In genomic region chr3:105334138-105334882, GRCh38 we compare ENCODE assay signal across 13 cellular contexts. TPM values are rescaled to one million over a fixed set of nuclear protein-coding genes. Genes with fewer than 3 reads are reported as not detected.
DNase-seq lines count a peak whose midpoint lies in the region; ATAC-seq, FAIRE-seq and TF ChIP-seq lines count a peak whose summit lies in the region.
"Had no signal": no experiment of that assay in that cellular context is flagged by ENCODE, and none has a peak within 500 bp of the region (broad histone marks: within the 10 kb centered on the region; RNA-seq: fewer than 3 reads in every experiment).

No MANE protein-coding gene starts in this region.

- no peak overlapping the region for H3K23ac ChIP-seq in H9 (ENCODE audit: insufficient read length, low read depth, low read length)

- H3K18ac ChIP-seq in H9 (ENCODE audit: insufficient read length, low read depth, low read length), result no peak overlapping the region

- H3K9me3 Mint-ChIP-seq in H9, result peaks cover 10 to 11% of the 10 kb centered on the region in 2 experiments; a peak in 4 of 5 replicates

- no peak overlapping the region for H2BK15ac ChIP-seq in H9 (ENCODE audit: low read depth, low read length)

- CTCF ChIA-PET in A549 (lab: Yijun Ruan, JAX), result no interaction called here

- no peak for DNase-seq in A549 (ENCODE audit: low read depth in 1 of 2, low spot score in 1 of 2)
- no peak for DNase-seq in RWPE2 (ENCODE audit: low spot score)
- no peak for DNase-seq in H9
- DNase-seq in effector memory CD4-positive, alpha-beta T cell, result no peak
- no peak for DNase-seq in NCI-H748 (lab: John Stamatoyannopoulos, UW; ENCODE audit: unreplicated experiment)
- no peak for DNase-seq in NCI-H526 (lab: John Stamatoyannopoulos, UW)
- DNase-seq: activated B cell treated with CpG ODN at 0.5 μM for 24 hours; KG1; natural killer cell; stimulated activated CD4-positive, alpha-beta T cell treated with anti-CD3 and anti-CD28 coated beads, Interleukin-1b, Interleukin-23, amount 100 ng/mL, for 48 hours had no signal

- no peak overlapping the region for H3K9ac ChIP-seq in H9 (ENCODE audit: extremely low read depth, insufficient read length, low read length)

- 2% methylated on average over 1 of the region's 1 CpG for WGBS in A549 (ENCODE audit: missing lambda C conversion rate)
- WGBS in H9 (ENCODE audit: extremely low coverage, insufficient read length, low lambda C conversion rate), result no CpG with 5 or more reads among the region's 1 CpG

- POLR2A ChIA-PET in A549 (lab: Yijun Ruan, JAX), result interaction anchor here (1.4 kb wide), 1 partner anchor 32 kb away, joined by 3 read pairs; the partner anchor contains the start of gene ALCAM

- no peak overlapping the region for H2AFZ ChIP-seq in H9 (ENCODE audit: low read length)
- H2AFZ ChIP-seq: hepatocyte had no signal

- no peak for ATAC-seq in A549
- ATAC-seq in GM19351 (IDR thresholded peaks at IDR 0.05; ENCODE audit: unreplicated experiment), result peak; percentile 57
- peak; percentile 50 for ATAC-seq in HG03045 (IDR thresholded peaks at IDR 0.05; ENCODE audit: unreplicated experiment)
- peak; percentile 69; the same call in 2 of the 3 replicates for ATAC-seq in RWPE2 (ENCODE audit: low read depth)
- ATAC-seq: natural killer cell had no signal

- peaks cover 0 to 8% of the 10 kb centered on the region in 2 experiments; a peak in 2 of 4 replicates for H3K4me1 Mint-ChIP-seq in H9
- H3K4me1 Mint-ChIP-seq: activated B cell treated with CpG ODN at 0.5 μM for 24 hours, natural killer cell had no signal

- no peaks in the 10 kb centered on the region for H3K27me3 Mint-ChIP-seq in H9 (ENCODE audit: low read depth)
- H3K27me3 Mint-ChIP-seq: activated B cell treated with CpG ODN at 0.5 μM for 24 hours had no signal

- H3T11ph ChIP-seq in H9 (ENCODE audit: low read length), result no peak overlapping the region

- TF ChIP-seq POLR2A in A549 (IDR thresholded peaks at IDR 0.05; ENCODE audit: low read length), result no peak

- no peaks in the 10 kb centered on the region for H3K79me2 ChIP-seq in H9 (ENCODE audit: insufficient read depth, low read length)
- H3K79me2 ChIP-seq: hepatocyte had no signal

- H3K4me3 ChIP-seq in A549 (no peak overlapping the region), RWPE2 (ENCODE audit: severe bottlenecking) (no peak overlapping the region)
- no peak overlapping the region for H3K4me3 ChIP-seq in effector memory CD4-positive, alpha-beta T cell (ENCODE audit: insufficient read depth, low read depth, low read length, poor library complexity, severe bottlenecking)
- H3K4me3 ChIP-seq: hepatocyte had no signal

- TF ChIP-seq EP300 in A549 (IDR thresholded peaks at IDR 0.05), result no peak

- no peak overlapping the region for H4K91ac ChIP-seq in H9 (ENCODE audit: insufficient read length, low read depth, low read length)

- H3K27ac Mint-ChIP-seq in H9, result peak overlapping the region in 1 of 3 experiments; percentile 54; a peak in 1 of 7 replicates
- H3K27ac Mint-ChIP-seq: activated B cell treated with CpG ODN at 0.5 μM for 24 hours, natural killer cell had no signal

- TF ChIP-seq CTCF in A549 (IDR thresholded peaks at IDR 0.05) (no peak), RWPE2 (IDR thresholded peaks at IDR 0.05; ENCODE audit: poor library complexity, severe bottlenecking) (no peak), H9 (conservative IDR thresholded peaks at IDR 0.05) (no peak)

- FAIRE-seq in A549 (lab: Jason Lieb, UNC), result peak; percentile 32

- no peak for TF ChIP-seq RAD21 in A549 (conservative IDR thresholded peaks at IDR 0.05 in 1 of 2, IDR thresholded peaks at IDR 0.05 in 1 of 2)

- H3K79me1 ChIP-seq in H9 (ENCODE audit: insufficient read depth, low read depth, low read length, poor library complexity, severe bottlenecking), result no peaks in the 10 kb centered on the region

- H3K4me1 ChIP-seq in A549, result no peaks in the 10 kb centered on the region
- H3K4me1 ChIP-seq in RWPE2 (ENCODE audit: insufficient read depth, poor library complexity, severe bottlenecking), result no peaks in the 10 kb centered on the region
- no peaks in the 10 kb centered on the region for H3K4me1 ChIP-seq in H9 (ENCODE audit: insufficient read depth, low read length)
- H3K4me1 ChIP-seq in effector memory CD4-positive, alpha-beta T cell (ENCODE audit: control insufficient read depth, insufficient read depth, low read length, poor library complexity, severe bottlenecking), result no peaks in the 10 kb centered on the region

- no peaks in the 10 kb centered on the region for H3K36me3 ChIP-seq in RWPE2 (ENCODE audit: low read depth)
- H3K36me3 ChIP-seq in effector memory CD4-positive, alpha-beta T cell (ENCODE audit: control insufficient read depth, insufficient read depth, low read length), result no peaks in the 10 kb centered on the region

- H3K4ac ChIP-seq in H9 (ENCODE audit: low read depth, low read length), result no peak overlapping the region

- H2BK12ac ChIP-seq in H9 (ENCODE audit: insufficient read length, low read depth, low read length), result no peak overlapping the region

- H4K8ac ChIP-seq in H9 (replicated peaks; ENCODE audit: insufficient read length, low read depth, low read length), result no peak overlapping the region

- H3K4me2 ChIP-seq in A549, result no peak overlapping the region
- H3K4me2 ChIP-seq in H9 (ENCODE audit: insufficient read depth, insufficient read length, low read length), result no peak overlapping the region
- H3K4me2 ChIP-seq: hepatocyte had no signal

- no peak overlapping the region for H2BK20ac ChIP-seq in H9 (ENCODE audit: low read depth, low read length, poor library complexity, severe bottlenecking)

- H2BK120ac ChIP-seq in H9 (ENCODE audit: low read depth, low read length, poor library complexity, severe bottlenecking), result no peak overlapping the region

- H4K5ac ChIP-seq in H9 (ENCODE audit: insufficient read length, low read depth, low read length), result no peak overlapping the region

- H4K20me1 ChIP-seq in H9 (ENCODE audit: control insufficient read depth, insufficient read depth, insufficient read length), result no peaks in the 10 kb centered on the region

- H2AK5ac ChIP-seq in H9 (ENCODE audit: insufficient read length, low read length), result no peak overlapping the region

- H3K27me3 ChIP-seq in RWPE2 (ENCODE audit: insufficient read depth, poor library complexity, severe bottlenecking) (no peaks in the 10 kb centered on the region), H9 (ENCODE audit: insufficient read depth, low read length) (no peaks in the 10 kb centered on the region)
- H3K27me3 ChIP-seq in effector memory CD4-positive, alpha-beta T cell (replicated peaks; ENCODE audit: control insufficient read depth, insufficient read depth, low read length, poor library complexity, severe bottlenecking), result no peaks in the 10 kb centered on the region
- H3K27me3 ChIP-seq: hepatocyte had no signal

- no peak overlapping the region for H2BK5ac ChIP-seq in H9 (ENCODE audit: insufficient read length, low read length)

- H3K23me2 ChIP-seq in H9 (ENCODE audit: insufficient read length, low read depth, low read length, poor library complexity, severe bottlenecking), result no peaks in the 10 kb centered on the region

- H3K9me3 ChIP-seq in A549, result no peaks in the 10 kb centered on the region
- no peaks in the 10 kb centered on the region for H3K9me3 ChIP-seq in RWPE2 (ENCODE audit: severe bottlenecking)
- no peaks in the 10 kb centered on the region for H3K9me3 ChIP-seq in H9 (ENCODE audit: control insufficient read depth, low read depth, low read length)
- no peaks in the 10 kb centered on the region for H3K9me3 ChIP-seq in effector memory CD4-positive, alpha-beta T cell (ENCODE audit: control insufficient read depth, low read length)

- H3K4me3 Mint-ChIP-seq in H9, result no peak overlapping the region
- H3K4me3 Mint-ChIP-seq: activated B cell treated with CpG ODN at 0.5 μM for 24 hours, natural killer cell had no signal

- H3K27ac ChIP-seq in A549 (no peak overlapping the region), RWPE2 (ENCODE audit: poor library complexity, severe bottlenecking) (no peak overlapping the region), H9 (ENCODE audit: insufficient read length, low read depth, low read length) (no peak overlapping the region)
- H3K27ac ChIP-seq in effector memory CD4-positive, alpha-beta T cell (ENCODE audit: insufficient read depth, low read length, poor library complexity, severe bottlenecking), result no peak overlapping the region
- H3K27ac ChIP-seq: hepatocyte had no signal

- peaks cover 0 to 13% (median 4%) of the 10 kb centered on the region in 3 experiments; a peak in 5 of 7 replicates for H3K36me3 Mint-ChIP-seq in H9 (ENCODE audit: insufficient read depth in 1 of 3, low read depth in 3 of 3)
- H3K36me3 Mint-ChIP-seq: natural killer cell had no signal

- H3K56ac ChIP-seq in H9 (ENCODE audit: insufficient read length, low read depth, low read length), result no peak overlapping the region

- H3K14ac ChIP-seq in H9 (ENCODE audit: insufficient read depth, low read length), result no peak overlapping the region

TF ChIP-seq in A549, 52 proteins besides CTCF, POLR2A, EP300 and RAD21 (continues in another document):
- TF ChIP-seq, protein P1, sequence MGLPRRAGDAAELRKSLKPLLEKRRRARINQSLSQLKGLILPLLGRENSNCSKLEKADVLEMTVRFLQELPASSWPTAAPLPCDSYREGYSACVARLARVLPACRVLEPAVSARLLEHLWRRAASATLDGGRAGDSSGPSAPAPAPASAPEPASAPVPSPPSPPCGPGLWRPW (IDR thresholded peaks at IDR 0.05), result no peak
- TF ChIP-seq, protein P2, sequence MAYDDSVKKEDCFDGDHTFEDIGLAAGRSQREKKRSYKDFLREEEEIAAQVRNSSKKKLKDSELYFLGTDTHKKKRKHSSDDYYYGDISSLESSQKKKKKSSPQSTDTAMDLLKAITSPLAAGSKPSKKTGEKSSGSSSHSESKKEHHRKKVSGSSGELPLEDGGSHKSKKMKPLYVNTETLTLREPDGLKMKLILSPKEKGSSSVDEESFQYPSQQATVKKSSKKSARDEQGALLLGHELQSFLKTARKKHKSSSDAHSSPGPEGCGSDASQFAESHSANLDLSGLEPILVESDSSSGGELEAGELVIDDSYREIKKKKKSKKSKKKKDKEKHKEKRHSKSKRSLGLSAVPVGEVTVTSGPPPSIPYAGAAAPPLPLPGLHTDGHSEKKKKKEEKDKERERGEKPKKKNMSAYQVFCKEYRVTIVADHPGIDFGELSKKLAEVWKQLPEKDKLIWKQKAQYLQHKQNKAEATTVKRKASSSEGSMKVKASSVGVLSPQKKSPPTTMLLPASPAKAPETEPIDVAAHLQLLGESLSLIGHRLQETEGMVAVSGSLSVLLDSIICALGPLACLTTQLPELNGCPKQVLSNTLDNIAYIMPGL (CRISPR knock-in tag; IDR thresholded peaks at IDR 0.05; ENCODE audit: borderline replicate concordance), result no peak

RNA-seq across cellular contexts. Expression of gene ALCAM, which starts 32.4 kb away (rescaled TPM):
- polyA plus RNA-seq in A549 (2011; rRNA removed) (145 and 170 TPM in 2 replicates), A549 (2017; fragmentation: RNase III; extraction: RNeasy Plus Mini Kit Qiagen cat#74134 plus additional on column Dnase treatment) (53.1 to 57.1 TPM (median 54.2 TPM) in 3 replicates)
- 15.0 and 15.4 TPM in 2 replicates for polyA plus RNA-seq in A549 (2012; cell fraction: cytosol; rRNA removed)
- polyA plus RNA-seq in A549 (2012; cell fraction: nucleus; rRNA removed), result 17.2 and 18.6 TPM in 2 replicates
- polyA minus RNA-seq in A549 (2011; rRNA and poly(A)+ RNA removed), result 67.2 and 68.7 TPM in 2 replicates
- total RNA-seq in H9 (2021), result 43.3 and 43.7 TPM in 2 replicates

Comparison
In these comparisons a context has a peak if more than half of its experiments do, and no peak if none do; other contexts are left out.
1. ATAC-seq: peak in GM19351 (single experiment), HG03045 (single experiment) and RWPE2 (single experiment); none in A549 (0 of 2).